8 cellular contexts compared by ENCODE assay signal in genomic region chr3:176514297-176514696, GRCh38.
DNase-seq lines count a peak whose midpoint lies in the region; ATAC-seq and TF ChIP-seq lines count a peak whose summit lies in the region.

No MANE protein-coding gene starts in this region.

- H3K27ac ChIP-seq in HEK293 (ENCODE audit: extremely low read depth, low read depth, low read length) = no peak overlapping the region
- H3K27ac ChIP-seq in right atrium auricular region = no peak overlapping the region
- no peak overlapping the region for H3K27ac ChIP-seq in ovary
- no peak overlapping the region for H3K27ac ChIP-seq in CD8-positive, alpha-beta T cell (ENCODE audit: low read depth, low read length)

- POLR2A ChIA-PET in HEK293 (lab: Yijun Ruan, JAX) = no interaction called here
- POLR2A ChIA-PET in CD8-positive, alpha-beta T cell (lab: Charles Lee) = no interaction called here

- no peak overlapping the region for H3K27ac Mint-ChIP-seq in CD14-positive monocyte
- no peak overlapping the region for H3K27ac Mint-ChIP-seq in CD8-positive, alpha-beta T cell

- H3K27me3 ChIP-seq in right atrium auricular region (no peaks in the 10 kb centered on the region), ovary (no peaks in the 10 kb centered on the region)
- no peaks in the 10 kb centered on the region for H3K27me3 ChIP-seq in CD8-positive, alpha-beta T cell (ENCODE audit: insufficient read depth, low read length)

- CTCF ChIA-PET in HEK293 (lab: Yijun Ruan, JAX) = interaction anchor here (0.6 to 1.5 kb wide), 5 partner anchors 8 to 304 kb away, joined by 3 to 7 read pairs (median 6); no protein-coding TSS in a partner anchor
- CTCF ChIA-PET in CD8-positive, alpha-beta T cell (lab: Charles Lee) = no interaction called here

- 63 to 69% (median 66%) methylated on average over 10 of the region's 10 CpGs for WGBS in ovary, 3 donors

- no peaks in the 10 kb centered on the region for H3K9me3 ChIP-seq in HEK293 (ENCODE audit: control insufficient read depth, insufficient read depth, low read depth, low read length)
- peaks cover 0 to 22% of the 10 kb centered on the region in 2 donors for H3K9me3 ChIP-seq in right atrium auricular region
- H3K9me3 ChIP-seq in ovary = peaks cover 6 to 12% of the 10 kb centered on the region in 2 donors
- H3K9me3 ChIP-seq in CD8-positive, alpha-beta T cell (ENCODE audit: low read length) = peaks cover 14% of the 10 kb centered on the region

- no peak for TF ChIP-seq EP300 in ovary (IDR thresholded peaks at IDR 0.05)

- intact Hi-C loops in CD14-positive monocyte (cut with micrococcal nuclease) = no loop called here
- intact Hi-C loops in ovary (cut with DNase I) = no loop called here
- intact Hi-C loops in CD8-positive, alpha-beta T cell (cut with DNase I, micrococcal nuclease) = no loop called here

- H3K4me1 Mint-ChIP-seq in CD14-positive monocyte = no peaks in the 10 kb centered on the region
- H3K4me1 Mint-ChIP-seq in CD8-positive, alpha-beta T cell (ENCODE audit: low read depth) = no peaks in the 10 kb centered on the region

- H3K36me3 Mint-ChIP-seq in CD14-positive monocyte = no peaks in the 10 kb centered on the region
- H3K36me3 Mint-ChIP-seq in CD8-positive, alpha-beta T cell = no peaks in the 10 kb centered on the region

- H3K4me3 ChIP-seq in HEK293 (ENCODE audit: low read depth, low read length) = no peak overlapping the region
- no peak overlapping the region for H3K4me3 ChIP-seq in right atrium auricular region
- H3K4me3 ChIP-seq in ovary = no peak overlapping the region
- H3K4me3 ChIP-seq in CD8-positive, alpha-beta T cell (ENCODE audit: low read depth, low read length) = no peak overlapping the region

- H3K27me3 Mint-ChIP-seq in CD14-positive monocyte (ENCODE audit: low read depth in 3 of 3) = no peaks in the 10 kb centered on the region
- no peaks in the 10 kb centered on the region for H3K27me3 Mint-ChIP-seq in CD8-positive, alpha-beta T cell (ENCODE audit: low read depth)

- H3K36me3 ChIP-seq in HEK293 (ENCODE audit: control insufficient read depth in 2 of 2, insufficient read depth in 1 of 2, low read length in 2 of 2) (no peaks in the 10 kb centered on the region), right atrium auricular region (no peaks in the 10 kb centered on the region), ovary (no peaks in the 10 kb centered on the region)
- H3K36me3 ChIP-seq in CD8-positive, alpha-beta T cell (ENCODE audit: insufficient read depth, low read length) = no peaks in the 10 kb centered on the region

- DNase-seq in COLO668 (lab: John Stamatoyannopoulos, UW; ENCODE audit: unreplicated experiment) = peak; percentile 2
- peak; percentile 33 for DNase-seq in UCSD-AML1 (lab: John Stamatoyannopoulos, UW; ENCODE audit: unreplicated experiment)
- DNase-seq in right atrium auricular region (ENCODE audit: low spot score) = no peak
- no peak for DNase-seq in CD14-positive monocyte (ENCODE audit: low spot score)
- DNase-seq in ovary = no peak
- DNase-seq in CD8-positive, alpha-beta T cell = no peak

- no peak for ATAC-seq in CD8-positive, alpha-beta T cell
- ATAC-seq in HG03280 (IDR thresholded peaks at IDR 0.05; ENCODE audit: unreplicated experiment) = no peak

- no peak for TF ChIP-seq POLR2A in ovary (IDR thresholded peaks at IDR 0.05)

- TF ChIP-seq CTCF in HEK293 (tag by site-specific recombination; IDR thresholded peaks at IDR 0.05) = peak; percentile 47; the same call in 1 of the 2 replicates
- TF ChIP-seq CTCF in right atrium auricular region (IDR thresholded peaks at IDR 0.05) = peak; percentile 27 to 71
- no peak for TF ChIP-seq CTCF in CD14-positive monocyte (IDR thresholded peaks at IDR 0.05)
- TF ChIP-seq CTCF in ovary (IDR thresholded peaks at IDR 0.05) = no peak
- TF ChIP-seq CTCF in CD8-positive, alpha-beta T cell (IDR thresholded peaks at IDR 0.05) = no peak

- H3K4me1 ChIP-seq in HEK293 (ENCODE audit: control insufficient read depth, insufficient read depth, low read length) = no peaks in the 10 kb centered on the region
- H3K4me1 ChIP-seq in right atrium auricular region = no peaks in the 10 kb centered on the region
- no peaks in the 10 kb centered on the region for H3K4me1 ChIP-seq in ovary (ENCODE audit: insufficient read depth)
- H3K4me1 ChIP-seq in CD8-positive, alpha-beta T cell (ENCODE audit: insufficient read depth, low read length) = no peaks in the 10 kb centered on the region

- peaks cover 19 to 53% (median 36%) of the 10 kb centered on the region in 7 donors for H3K9me3 Mint-ChIP-seq in CD14-positive monocyte
- H3K9me3 Mint-ChIP-seq in CD8-positive, alpha-beta T cell = peaks cover 38% of the 10 kb centered on the region

- H3K4me3 Mint-ChIP-seq in CD14-positive monocyte = no peak overlapping the region
- H3K4me3 Mint-ChIP-seq in CD8-positive, alpha-beta T cell = no peak overlapping the region

TF ChIP-seq in HEK293, 187 proteins besides CTCF, POLR2A, EP300 and RAD21:
- no peak for TF ChIP-seq ZNF426 (tag by site-specific recombination; IDR thresholded peaks at IDR 0.05)
- TF ChIP-seq ZSCAN30 (tag by site-specific recombination; IDR thresholded peaks at IDR 0.05) = peak; percentile 66; the same call in 1 of the 2 replicates
- peak; percentile 57; the same call in 1 of the 2 replicates for TF ChIP-seq ZNF660 (tag by site-specific recombination; IDR thresholded peaks at IDR 0.05)
- TF ChIP-seq ZNF654 (tag by site-specific recombination; IDR thresholded peaks at IDR 0.05; ENCODE audit: low read depth) = peak; percentile 92
- TF ChIP-seq ZNF366 (tag by site-specific recombination; conservative IDR thresholded peaks at IDR 0.05) = no peak
- TF ChIP-seq ZNF2 (tag by site-specific recombination; IDR thresholded peaks at IDR 0.05) = peak; percentile 68; the same call in 1 of the 2 replicates
TF ChIP-seq in HEK293: peak in this region for 4.

Comparison
In these comparisons a context has a peak if more than half of its experiments do, and no peak if none do; other contexts are left out.
1. DNase-seq: peak in COLO668 (single experiment) and UCSD-AML1 (single experiment); none in right atrium auricular region (single experiment), CD14-positive monocyte (single experiment), ovary (0 of 5) and CD8-positive, alpha-beta T cell (0 of 7).
2. CTCF ChIP-seq: peak in HEK293 (single experiment) and right atrium auricular region (2 of 2); none in CD14-positive monocyte (single experiment), ovary (0 of 3) and CD8-positive, alpha-beta T cell (single experiment).